ENCODE assay signal across 11 cellular contexts in the genomic region with DNA sequence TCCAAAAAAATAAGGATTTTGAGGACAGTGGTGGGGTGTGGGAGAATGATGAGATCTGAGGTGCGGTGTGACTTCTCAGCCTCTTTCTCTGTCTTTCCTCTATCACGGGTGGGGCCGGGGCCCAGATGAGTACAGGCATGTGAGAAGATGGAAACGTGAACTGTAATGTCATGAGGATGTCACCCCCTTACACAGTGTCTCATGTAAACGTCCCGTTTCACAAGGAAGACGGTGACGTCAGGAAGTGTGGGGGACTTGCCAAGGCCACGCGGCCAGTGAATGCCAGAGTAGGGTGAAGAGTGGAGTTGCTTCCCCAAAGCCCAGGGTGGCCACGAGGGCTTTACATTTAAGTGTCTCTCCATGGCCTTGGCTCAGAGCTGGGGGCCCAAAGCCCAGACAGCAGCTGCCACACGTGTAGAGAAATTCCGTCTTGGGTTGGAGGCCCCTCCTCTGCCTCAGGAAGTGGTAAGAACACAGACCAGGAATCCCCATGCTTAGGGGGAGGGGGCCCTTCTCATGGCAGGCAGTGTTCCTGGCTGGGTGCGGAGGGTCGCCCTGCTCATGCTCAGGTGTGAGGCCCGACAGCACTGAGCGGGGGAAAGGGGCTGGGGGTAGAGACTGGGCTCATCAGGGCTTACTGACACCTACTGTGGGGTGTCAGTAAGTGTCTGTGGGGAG.
DNase-seq lines count a peak whose midpoint lies in the region; ATAC-seq and TF ChIP-seq lines count a peak whose summit lies in the region.
"Had no signal": no experiment of that assay in that cellular context is flagged by ENCODE, and none has a peak within 500 bp of the region (broad histone marks: within the 10 kb centered on the region; RNA-seq: fewer than 3 reads in every experiment).

No MANE protein-coding gene starts in this region.

- intact Hi-C loops in CD4-positive, alpha-beta memory T cell (cut with micrococcal nuclease), result no loop called here
- intact Hi-C loops in colonic mucosa (cut with DNase I), result no loop called here

- H3K4me3 Mint-ChIP-seq in CD4-positive, alpha-beta memory T cell, result peak overlapping the region in 4 of 8 donors; percentile 45 to 68 (median 52)
- H3K4me3 Mint-ChIP-seq in activated CD4-positive, alpha-beta T cell treated with anti-CD3 and anti-CD28 coated beads, Interleukin-2, amount 10 ng/mL, durations not matched to agents 7 days and 5 days, result no peak overlapping the region

- no peaks in the 10 kb centered on the region for H3K9me3 ChIP-seq in CD4-positive, alpha-beta memory T cell (ENCODE audit: control insufficient read depth in 1 of 2, low read length in 2 of 2)
- H3K9me3 ChIP-seq in colonic mucosa, result no peaks in the 10 kb centered on the region
- H3K9me3 ChIP-seq: esophagus squamous epithelium had no signal

- peaks cover 0 to 10% (median 3%) of the 10 kb centered on the region in 8 donors for H3K9me3 Mint-ChIP-seq in CD4-positive, alpha-beta memory T cell
- H3K9me3 Mint-ChIP-seq in activated CD4-positive, alpha-beta T cell treated with anti-CD3 and anti-CD28 coated beads, Interleukin-2, amount 10 ng/mL, durations not matched to agents 7 days and 5 days, result peaks cover 6% of the 10 kb centered on the region

- no peaks in the 10 kb centered on the region for H3K27me3 ChIP-seq in CD4-positive, alpha-beta memory T cell (ENCODE audit: insufficient read depth, low read length)
- no peaks in the 10 kb centered on the region for H3K27me3 ChIP-seq in colonic mucosa
- H3K27me3 ChIP-seq: esophagus squamous epithelium had no signal

- no peak for ATAC-seq in GM18873 (IDR thresholded peaks at IDR 0.05; ENCODE audit: low FRiP score, unreplicated experiment)
- ATAC-seq: Panc1 had no signal

- peaks cover 0 to 4% of the 10 kb centered on the region in 2 donors for H3K36me3 Mint-ChIP-seq in CD4-positive, alpha-beta memory T cell
- peaks cover 2% of the 10 kb centered on the region for H3K36me3 Mint-ChIP-seq in activated CD4-positive, alpha-beta T cell treated with anti-CD3 and anti-CD28 coated beads, Interleukin-2, amount 10 ng/mL, durations not matched to agents 7 days and 5 days (ENCODE audit: low read depth)

- H3K4me1 ChIP-seq in CD4-positive, alpha-beta memory T cell (ENCODE audit: insufficient read depth, low read length), result peaks cover 9% of the 10 kb centered on the region
- H3K4me1 ChIP-seq in colonic mucosa, result no peaks in the 10 kb centered on the region
- H3K4me1 ChIP-seq: esophagus squamous epithelium had no signal

- H3K4me3 ChIP-seq in CD4-positive, alpha-beta memory T cell (ENCODE audit: low read length in 2 of 2), result no peak overlapping the region
- H3K4me3 ChIP-seq in colonic mucosa, result no peak overlapping the region
- H3K4me3 ChIP-seq: esophagus squamous epithelium had no signal

- no peaks in the 10 kb centered on the region for H3K36me3 ChIP-seq in CD4-positive, alpha-beta memory T cell (ENCODE audit: insufficient read depth, low read length)
- H3K36me3 ChIP-seq in colonic mucosa, result no peaks in the 10 kb centered on the region
- H3K36me3 ChIP-seq: esophagus squamous epithelium had no signal

- H3K27me3 Mint-ChIP-seq in CD4-positive, alpha-beta memory T cell, result peaks cover 1 to 2% of the 10 kb centered on the region in 2 donors
- H3K27me3 Mint-ChIP-seq in activated CD4-positive, alpha-beta T cell treated with anti-CD3 and anti-CD28 coated beads, Interleukin-2, amount 10 ng/mL, durations not matched to agents 7 days and 5 days, result peaks cover 11% of the 10 kb centered on the region

- no peak overlapping the region for H3K9ac ChIP-seq in colonic mucosa (ENCODE audit: low read depth in 2 of 2, low read length in 2 of 2)

- peaks cover 12 to 22% (median 16%) of the 10 kb centered on the region in 4 donors for H3K4me1 Mint-ChIP-seq in CD4-positive, alpha-beta memory T cell
- H3K4me1 Mint-ChIP-seq in activated CD4-positive, alpha-beta T cell treated with anti-CD3 and anti-CD28 coated beads, Interleukin-2, amount 10 ng/mL, durations not matched to agents 7 days and 5 days, result peaks cover 12% of the 10 kb centered on the region

- no peak for TF ChIP-seq CTCF in colonic mucosa (IDR thresholded peaks at IDR 0.05)

- DNase-seq in CD4-positive, alpha-beta memory T cell, result peak; percentile 8 to 52 (median 15)
- peak; percentile 4 for DNase-seq in activated CD4-positive, alpha-beta T cell treated with anti-CD3 and anti-CD28 coated beads, Interleukin-2, amount 10 ng/mL, durations not matched to agents 7 days and 5 days
- peak; percentile 13 for DNase-seq in colonic mucosa
- peak; percentile 16 to 18 for DNase-seq in stimulated activated CD4-positive, alpha-beta T cell treated with anti-CD3 and anti-CD28 coated beads, Interleukin-1b, Interleukin-23, amount 100 ng/mL, for 4 hours (ENCODE audit: low read depth in 2 of 2)
- no peak for DNase-seq in GOT3 (lab: John Stamatoyannopoulos, UW)
- no peak for DNase-seq in NCI-H524 treated with DMSO at 0.1 percent for 48 hours (lab: John Stamatoyannopoulos, UW)
- no peak for DNase-seq in NCI-H345 treated with DMSO at 0.1 percent for 48 hours (lab: John Stamatoyannopoulos, UW; ENCODE audit: unreplicated experiment)
- DNase-seq: esophagus squamous epithelium had no signal

- POLR2A ChIA-PET in CD4-positive, alpha-beta memory T cell (lab: Charles Lee; ENCODE audit: partially characterized antibody), result no interaction called here
- POLR2A ChIA-PET in activated CD4-positive, alpha-beta T cell treated with anti-CD3 and anti-CD28 coated beads, Interleukin-2, amount 10 ng/mL, durations not matched to agents 7 days and 5 days (lab: Charles Lee), result no interaction called here

- H3K27ac Mint-ChIP-seq in CD4-positive, alpha-beta memory T cell, result peak overlapping the region in 5 of 7 donors; percentile 13 to 62 (median 49)
- H3K27ac Mint-ChIP-seq in activated CD4-positive, alpha-beta T cell treated with anti-CD3 and anti-CD28 coated beads, Interleukin-2, amount 10 ng/mL, durations not matched to agents 7 days and 5 days, result peak overlapping the region; percentile 1

- H3K27ac ChIP-seq in CD4-positive, alpha-beta memory T cell (ENCODE audit: low read depth, low read length), result no peak overlapping the region
- H3K27ac ChIP-seq in colonic mucosa, result no peak overlapping the region
- H3K27ac ChIP-seq: esophagus squamous epithelium, VCaP had no signal

- CTCF ChIA-PET in CD4-positive, alpha-beta memory T cell (lab: Charles Lee; ENCODE audit: partially characterized antibody), result interaction anchor here (0.9 kb wide), 1 partner anchor 83 kb away, joined by 3 read pairs; no protein-coding TSS in a partner anchor
- CTCF ChIA-PET in activated CD4-positive, alpha-beta T cell treated with anti-CD3 and anti-CD28 coated beads, Interleukin-2, amount 10 ng/mL, durations not matched to agents 7 days and 5 days (lab: Charles Lee), result interaction anchor here (0.8 to 1.4 kb wide), 2 partner anchors 10 to 48 kb away, joined by 3 to 4 read pairs; no protein-coding TSS in a partner anchor

Comparison
In these comparisons a context has a peak if more than half of its experiments do, and no peak if none do; other contexts are left out.
1. DNase-seq: peak in CD4-positive, alpha-beta memory T cell (5 of 5), activated CD4-positive, alpha-beta T cell treated with anti-CD3 and anti-CD28 coated beads, Interleukin-2, amount 10 ng/mL, durations not matched to agents 7 days and 5 days (single experiment), colonic mucosa (single experiment) and stimulated activated CD4-positive, alpha-beta T cell treated with anti-CD3 and anti-CD28 coated beads, Interleukin-1b, Interleukin-23, amount 100 ng/mL, for 4 hours (2 of 2); none in GOT3 (single experiment), NCI-H524 treated with DMSO at 0.1 percent for 48 hours (single experiment) and NCI-H345 treated with DMSO at 0.1 percent for 48 hours (single experiment).